ENCODE assay signal across 8 cellular contexts in genomic region chr2:20424300-20425290, GRCh38. TPM values are rescaled to one million over a fixed set of nuclear protein-coding genes. Genes with fewer than 3 reads are reported as not detected.
DNase-seq lines count a peak whose midpoint lies in the region; ATAC-seq and TF ChIP-seq lines count a peak whose summit lies in the region.

No MANE protein-coding gene starts in this region.

- no peak overlapping the region for H2BK5ac ChIP-seq in neuronal stem cell (ENCODE audit: low read length)

- no peak overlapping the region for H3K4me3 ChIP-seq in neuronal stem cell (ENCODE audit: low read length in 2 of 2)

- H3K23ac ChIP-seq in neuronal stem cell (ENCODE audit: low read depth, low read length, poor library complexity), result no peak overlapping the region

- no peaks in the 10 kb centered on the region for H3K36me3 Mint-ChIP-seq in type B pancreatic cell

- H3K27ac Mint-ChIP-seq in type B pancreatic cell, result no peak overlapping the region

- H3K27ac ChIP-seq in neuronal stem cell (replicated peaks; ENCODE audit: low read length), result no peak overlapping the region

- TF ChIP-seq CTCF in type B pancreatic cell (conservative IDR thresholded peaks at IDR 0.05), result no peak

- H2BK15ac ChIP-seq in neuronal stem cell (ENCODE audit: low read length), result peak overlapping the region; percentile 35

- H3K9me3 Mint-ChIP-seq in type B pancreatic cell, result no peaks in the 10 kb centered on the region

- no CpG with 5 or more reads among the region's 15 CpGs for WGBS in neuronal stem cell (ENCODE audit: extremely low coverage in 2 of 2, insufficient read length in 2 of 2, insufficient replicate concordance in 1 of 2), 2 donors

- peaks cover 0 to 2% of the 10 kb centered on the region in 2 donors for H3K4me1 ChIP-seq in neuronal stem cell (ENCODE audit: control insufficient read depth in 2 of 2, insufficient read depth in 1 of 2, low read depth in 1 of 2, low read length in 2 of 2)

- no peak overlapping the region for H3K4me2 ChIP-seq in neuronal stem cell (ENCODE audit: insufficient read depth, low read length, poor library complexity, severe bottlenecking)

- peak overlapping the region; percentile 71 for H2AFZ ChIP-seq in neuronal stem cell (ENCODE audit: low read length)

- peaks cover 16% of the 10 kb centered on the region for H3K4me1 Mint-ChIP-seq in type B pancreatic cell (ENCODE audit: unreplicated experiment)

- no peak overlapping the region for H2AK5ac ChIP-seq in neuronal stem cell (ENCODE audit: low read depth, low read length)

- no peak overlapping the region for H3K14ac ChIP-seq in neuronal stem cell (ENCODE audit: low read length)

- no peaks in the 10 kb centered on the region for H3K79me1 ChIP-seq in neuronal stem cell (ENCODE audit: low read depth, low read length)

- no peak overlapping the region for H2BK120ac ChIP-seq in neuronal stem cell (ENCODE audit: low read depth, low read length)

- no peak overlapping the region for H3K9ac ChIP-seq in neuronal stem cell (ENCODE audit: low read depth, low read length, poor library complexity)

- H3K27me3 Mint-ChIP-seq in type B pancreatic cell, result peaks cover 4% of the 10 kb centered on the region

- TF ChIP-seq POLR2A in GM19193 (IDR thresholded peaks at IDR 0.05; ENCODE audit: extremely low read depth, insufficient read depth, insufficient read length), result peak; percentile 20

- H3K27me3 ChIP-seq in neuronal stem cell (ENCODE audit: control insufficient read depth in 3 of 3, insufficient read depth in 3 of 3, low read depth in 1 of 3, low read length in 3 of 3), result peaks cover 0 to 41% (median 0%) of the 10 kb centered on the region in 3 experiments

- no peak overlapping the region for H3K4ac ChIP-seq in neuronal stem cell (ENCODE audit: low read length)

- no peaks in the 10 kb centered on the region for H3K9me3 ChIP-seq in neuronal stem cell (replicated peaks in 1 of 2; ENCODE audit: control insufficient read depth in 2 of 2, insufficient read depth in 1 of 2, low read depth in 1 of 2, low read length in 2 of 2)

- H4K91ac ChIP-seq in neuronal stem cell (ENCODE audit: low read depth, low read length, poor library complexity), result no peak overlapping the region

- H4K8ac ChIP-seq in neuronal stem cell (ENCODE audit: low read depth, low read length), result no peak overlapping the region

- no peak overlapping the region for H3K18ac ChIP-seq in neuronal stem cell (ENCODE audit: low read length)

- no peak overlapping the region for H3K4me3 Mint-ChIP-seq in type B pancreatic cell

- H3K36me3 ChIP-seq in neuronal stem cell (replicated peaks in 1 of 2; ENCODE audit: control insufficient read depth in 2 of 2, insufficient read depth in 2 of 2, low read length in 2 of 2), result no peaks in the 10 kb centered on the region

- ATAC-seq in HG03108 (IDR thresholded peaks at IDR 0.05; ENCODE audit: unreplicated experiment) (peak; percentile 68), SK-N-SH treated with all-trans-retinoic acid at 6 μM for 48 hours (peak; percentile 61)

- no peak overlapping the region for H2BK12ac ChIP-seq in neuronal stem cell (ENCODE audit: low read length)

- DNase-seq in Ammon's horn (ENCODE audit: low spot score) (peak; percentile 79), fibroblast of gingiva (ENCODE audit: low read depth) (peak; percentile 83), neuronal stem cell (ENCODE audit: low spot score) (no peak), type B pancreatic cell (ENCODE audit: extremely low spot score, unreplicated experiment) (no peak), epidermal melanocyte (ENCODE audit: insufficient read length, low spot score) (no peak)

TF ChIP-seq in SK-N-SH treated with all-trans-retinoic acid at 6 μM for 48 hours, 23 proteins besides CTCF, POLR2A, EP300 and RAD21:
- TF ChIP-seq PPARA (CRISPR knock-in tag; IDR thresholded peaks at IDR 0.05; ENCODE audit: borderline replicate concordance) (no peak), OSR1 (CRISPR knock-in tag; IDR thresholded peaks at IDR 0.05) (no peak), TSHZ2 (CRISPR knock-in tag; IDR thresholded peaks at IDR 0.05) (no peak), ZFP3 (CRISPR knock-in tag; IDR thresholded peaks at IDR 0.05) (no peak), GLIS3 (CRISPR knock-in tag; IDR thresholded peaks at IDR 0.05) (no peak), CSDC2 (CRISPR knock-in tag; IDR thresholded peaks at IDR 0.05) (no peak), ARNTL (CRISPR knock-in tag; IDR thresholded peaks at IDR 0.05; ENCODE audit: borderline replicate concordance, low read depth) (no peak), POU6F1 (CRISPR knock-in tag; IDR thresholded peaks at IDR 0.05; ENCODE audit: borderline replicate concordance, low read depth) (no peak), SNAI2 (CRISPR knock-in tag; IDR thresholded peaks at IDR 0.05) (no peak), ESRRG (CRISPR knock-in tag; IDR thresholded peaks at IDR 0.05) (no peak), ISL1 (CRISPR knock-in tag; IDR thresholded peaks at IDR 0.05) (no peak), RARB (CRISPR knock-in tag; IDR thresholded peaks at IDR 0.05) (no peak), BACH2 (CRISPR knock-in tag; IDR thresholded peaks at IDR 0.05; ENCODE audit: borderline replicate concordance) (no peak), ZFP30 (CRISPR knock-in tag; IDR thresholded peaks at IDR 0.05) (no peak)
TF ChIP-seq in SK-N-SH treated with all-trans-retinoic acid at 6 μM for 48 hours: peak in this region for 0.

RNA-seq across cellular contexts. Expression of gene RHOB, which starts 22.3 kb away (rescaled TPM):
- 20.4 TPM for polyA plus RNA-seq in neuronal stem cell (2013, experiment 1 of 2)
- 19.9 TPM for polyA plus RNA-seq in neuronal stem cell (2013, experiment 2 of 2)
- 82.8 and 83.5 TPM in 2 replicates for total RNA-seq in type B pancreatic cell (ENCODE audit: low replicate concordance)

Comparison
In these comparisons a context has a peak if more than half of its experiments do, and no peak if none do; other contexts are left out.
1. DNase-seq: peak in Ammon's horn (single experiment) and fibroblast of gingiva (single experiment); none in neuronal stem cell (single experiment), type B pancreatic cell (single experiment) and epidermal melanocyte (single experiment).